10 cellular contexts compared by ENCODE assay signal in the genomic region with DNA sequence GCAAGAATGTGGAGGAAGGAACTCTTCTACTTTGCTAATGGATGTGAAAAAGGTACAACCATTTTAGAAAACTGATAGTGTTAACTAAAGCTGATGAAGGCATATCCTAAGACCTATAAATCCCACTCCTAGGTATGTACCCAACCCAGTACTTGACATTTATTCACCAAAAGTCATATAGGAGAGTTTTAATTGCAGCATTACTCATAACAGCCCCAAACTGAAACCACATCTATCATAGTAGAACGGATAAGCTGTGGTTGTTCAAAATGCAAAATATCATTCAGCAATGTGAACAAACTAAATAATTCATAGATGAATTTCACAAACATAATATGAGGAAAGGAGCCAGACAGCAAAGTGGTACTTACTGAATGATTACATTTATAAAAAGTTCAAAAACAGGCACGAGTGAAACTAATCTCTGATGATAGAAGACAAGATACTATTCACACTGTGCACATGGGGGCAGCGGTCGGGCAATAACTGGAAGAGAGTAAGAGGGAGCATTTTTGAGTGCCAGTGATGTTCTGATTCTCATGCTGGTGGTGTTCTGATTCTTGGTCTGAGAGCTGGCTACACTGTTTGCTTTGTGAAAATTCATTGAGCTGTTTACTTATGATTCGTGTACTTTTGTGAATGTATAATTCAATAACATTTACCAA. TPM values are rescaled to one million over a fixed set of nuclear protein-coding genes. Genes with fewer than 3 reads are reported as not detected.
DNase-seq lines count a peak whose midpoint lies in the region; ATAC-seq and TF ChIP-seq lines count a peak whose summit lies in the region.
"Had no signal": no experiment of that assay in that cellular context is flagged by ENCODE, and none has a peak within 500 bp of the region (broad histone marks: within the 10 kb centered on the region; RNA-seq: fewer than 3 reads in every experiment).

No MANE protein-coding gene starts in this region.

- H3K36me3 ChIP-seq in effector memory CD4-positive, alpha-beta T cell (ENCODE audit: control insufficient read depth, insufficient read depth, low read length): no peaks in the 10 kb centered on the region
- H3K36me3 ChIP-seq: esophagus squamous epithelium had no signal

- peaks cover 6% of the 10 kb centered on the region for H3K4me1 Mint-ChIP-seq in activated naive CD4-positive, alpha-beta T cell treated with anti-CD3 and anti-CD28 coated beads for 36 hours (ENCODE audit: low read depth)
- peaks cover 4% of the 10 kb centered on the region for H3K4me1 Mint-ChIP-seq in activated naive CD4-positive, alpha-beta T cell treated with anti-CD3 and anti-CD28 coated beads, Interleukin-2, amount 10 ng/mL, durations not matched to agents 7 days and 5 days

- no peak for TF ChIP-seq CTCF in coronary artery (IDR thresholded peaks at IDR 0.05)

- H3K27me3 Mint-ChIP-seq in activated naive CD4-positive, alpha-beta T cell treated with anti-CD3 and anti-CD28 coated beads for 36 hours (ENCODE audit: low read depth): no peaks in the 10 kb centered on the region
- no peaks in the 10 kb centered on the region for H3K27me3 Mint-ChIP-seq in activated naive CD4-positive, alpha-beta T cell treated with anti-CD3 and anti-CD28 coated beads, Interleukin-2, amount 10 ng/mL, durations not matched to agents 7 days and 5 days

- H3K4me3 Mint-ChIP-seq in activated naive CD4-positive, alpha-beta T cell treated with anti-CD3 and anti-CD28 coated beads for 36 hours: no peak overlapping the region
- no peak overlapping the region for H3K4me3 Mint-ChIP-seq in activated naive CD4-positive, alpha-beta T cell treated with anti-CD3 and anti-CD28 coated beads, Interleukin-2, amount 10 ng/mL, durations not matched to agents 7 days and 5 days

- intact Hi-C loops in activated naive CD4-positive, alpha-beta T cell treated with anti-CD3 and anti-CD28 coated beads for 36 hours (cut with micrococcal nuclease): no loop called here

- peaks cover 2% of the 10 kb centered on the region for H3K9me3 Mint-ChIP-seq in activated naive CD4-positive, alpha-beta T cell treated with anti-CD3 and anti-CD28 coated beads for 36 hours
- H3K9me3 Mint-ChIP-seq in activated naive CD4-positive, alpha-beta T cell treated with anti-CD3 and anti-CD28 coated beads, Interleukin-2, amount 10 ng/mL, durations not matched to agents 7 days and 5 days: no peaks in the 10 kb centered on the region

- H3K27ac Mint-ChIP-seq in activated naive CD4-positive, alpha-beta T cell treated with anti-CD3 and anti-CD28 coated beads for 36 hours: no peak overlapping the region
- H3K27ac Mint-ChIP-seq in activated naive CD4-positive, alpha-beta T cell treated with anti-CD3 and anti-CD28 coated beads, Interleukin-2, amount 10 ng/mL, durations not matched to agents 7 days and 5 days: no peak overlapping the region

- CTCF ChIA-PET in activated naive CD4-positive, alpha-beta T cell treated with anti-CD3 and anti-CD28 coated beads for 36 hours (lab: Charles Lee): interaction anchor here (0.9 to 1.1 kb wide), 2 partner anchors 14 to 20 kb away, joined by 3 read pairs; no protein-coding TSS in a partner anchor
- CTCF ChIA-PET in activated naive CD4-positive, alpha-beta T cell treated with anti-CD3 and anti-CD28 coated beads, Interleukin-2, amount 10 ng/mL, durations not matched to agents 7 days and 5 days (lab: Charles Lee): interaction anchor here (0.6 to 1.4 kb wide), 4 partner anchors 10 to 1464 kb away, joined by 3 to 4 read pairs (median 3); no protein-coding TSS in a partner anchor

- in situ Hi-C loops in SK-MEL-5 (cut with HindIII; ENCODE audit: low pct_unique_long_range_greater_than_20kb, low sequenced_read_pairs): no loop called here

- H3K27ac ChIP-seq in effector memory CD4-positive, alpha-beta T cell (ENCODE audit: insufficient read depth, low read length, poor library complexity, severe bottlenecking): no peak overlapping the region
- no peak overlapping the region for H3K27ac ChIP-seq in coronary artery
- H3K27ac ChIP-seq: esophagus squamous epithelium, skin epidermis had no signal

- no peaks in the 10 kb centered on the region for H3K9me3 ChIP-seq in effector memory CD4-positive, alpha-beta T cell (ENCODE audit: control insufficient read depth, low read length)
- H3K9me3 ChIP-seq: esophagus squamous epithelium had no signal

- H3K4me1 ChIP-seq in effector memory CD4-positive, alpha-beta T cell (ENCODE audit: control insufficient read depth, insufficient read depth, low read length, poor library complexity, severe bottlenecking): no peaks in the 10 kb centered on the region
- H3K4me1 ChIP-seq: esophagus squamous epithelium had no signal

- no peaks in the 10 kb centered on the region for H3K27me3 ChIP-seq in effector memory CD4-positive, alpha-beta T cell (replicated peaks; ENCODE audit: control insufficient read depth, insufficient read depth, low read length, poor library complexity, severe bottlenecking)
- H3K27me3 ChIP-seq: esophagus squamous epithelium had no signal

- no peak overlapping the region for H3K4me3 ChIP-seq in effector memory CD4-positive, alpha-beta T cell (ENCODE audit: insufficient read depth, low read depth, low read length, poor library complexity, severe bottlenecking)
- no peak overlapping the region for H3K4me3 ChIP-seq in coronary artery
- H3K4me3 ChIP-seq: esophagus squamous epithelium, skin epidermis had no signal

- DNase-seq in activated naive CD4-positive, alpha-beta T cell treated with anti-CD3 and anti-CD28 coated beads for 36 hours: peak; percentile 6
- no peak for DNase-seq in activated naive CD4-positive, alpha-beta T cell treated with anti-CD3 and anti-CD28 coated beads, Interleukin-2, amount 10 ng/mL, durations not matched to agents 7 days and 5 days
- peak; percentile 38 for DNase-seq in SK-MEL-5 (ENCODE audit: low read depth, low spot score)
- DNase-seq in stimulated activated naive CD8-positive, alpha-beta T cell treated with anti-CD3 and anti-CD28 coated beads, Interleukin-15, Interleukin-2, amounts not matched to agents 100 U/mL and 50 U/mL, for 24 hours: no peak
- DNase-seq in effector memory CD4-positive, alpha-beta T cell: no peak
- DNase-seq in iPS-NIHi11 (ENCODE audit: low spot score): no peak
- DNase-seq in coronary artery (ENCODE audit: low spot score): no peak
- DNase-seq: esophagus squamous epithelium had no signal

- peak; percentile 97 for ATAC-seq in HG02870 (IDR thresholded peaks at IDR 0.05; ENCODE audit: unreplicated experiment)
- ATAC-seq in stimulated activated naive CD8-positive, alpha-beta T cell treated with anti-CD3 and anti-CD28 coated beads, Interleukin-15, Interleukin-2, amounts not matched to agents 100 U/mL and 50 U/mL, for 24 hours: peak; percentile 94

- no peaks in the 10 kb centered on the region for H3K36me3 Mint-ChIP-seq in activated naive CD4-positive, alpha-beta T cell treated with anti-CD3 and anti-CD28 coated beads for 36 hours (ENCODE audit: low read depth)
- H3K36me3 Mint-ChIP-seq in activated naive CD4-positive, alpha-beta T cell treated with anti-CD3 and anti-CD28 coated beads, Interleukin-2, amount 10 ng/mL, durations not matched to agents 7 days and 5 days: no peaks in the 10 kb centered on the region

RNA-seq across cellular contexts. Expression of a gene that starts 34.3 kb away (rescaled TPM):
- total RNA-seq in activated naive CD4-positive, alpha-beta T cell treated with anti-CD3 and anti-CD28 coated beads for 36 hours: under 1 TPM; 0.67 to 0.98 TPM
- total RNA-seq in SK-MEL-5 (2014; rRNA removed; shearing (Covaris generic)): 17.5 and 24.4 TPM in 2 replicates
- polyA plus RNA-seq in SK-MEL-5 (2015; cell fraction: cytosol; rRNA removed): 10.0 and 12.6 TPM in 2 replicates
- polyA plus RNA-seq in SK-MEL-5 (2015; cell fraction: nucleus; rRNA removed): 7.7 and 9.5 TPM in 2 replicates

Comparison
In these comparisons a context has a peak if more than half of its experiments do, and no peak if none do; other contexts are left out.
1. DNase-seq: peak in activated naive CD4-positive, alpha-beta T cell treated with anti-CD3 and anti-CD28 coated beads for 36 hours (single experiment) and SK-MEL-5 (single experiment); none in activated naive CD4-positive, alpha-beta T cell treated with anti-CD3 and anti-CD28 coated beads, Interleukin-2, amount 10 ng/mL, durations not matched to agents 7 days and 5 days (single experiment), stimulated activated naive CD8-positive, alpha-beta T cell treated with anti-CD3 and anti-CD28 coated beads, Interleukin-15, Interleukin-2, amounts not matched to agents 100 U/mL and 50 U/mL, for 24 hours (single experiment), effector memory CD4-positive, alpha-beta T cell (0 of 3), iPS-NIHi11 (single experiment) and coronary artery (single experiment).